8 cellular contexts compared by ENCODE assay signal in genomic region chr19:36572593-36573019, GRCh38. TPM values are rescaled to one million over a fixed set of nuclear protein-coding genes. Genes with fewer than 3 reads are reported as not detected.
DNase-seq lines count a peak whose midpoint lies in the region; TF ChIP-seq lines count a peak whose summit lies in the region.

No MANE protein-coding gene starts in this region.

- peak overlapping the region; percentile 69 for H3K4me2 ChIP-seq in SU-DHL-6 (ENCODE audit: low read depth, low read length, poor library complexity, severe bottlenecking)

- 2 to 3% methylated on average over 11 of the region's 11 CpGs for WGBS in sigmoid colon, 2 donors

- peaks cover 41% of the 10 kb centered on the region for H3K79me2 ChIP-seq in SU-DHL-6 (ENCODE audit: insufficient read depth, low read length)

- H3K27me3 ChIP-seq in SU-DHL-6 (ENCODE audit: low read length): no peaks in the 10 kb centered on the region
- H3K27me3 ChIP-seq in sigmoid colon: no peaks in the 10 kb centered on the region

- H4K20me1 ChIP-seq in SU-DHL-6 (ENCODE audit: low read depth, low read length): no peaks in the 10 kb centered on the region

- DNase-seq in GM12864 (ENCODE audit: low read depth) (no peak), fibroblast of villous mesenchyme (ENCODE audit: low read depth) (no peak), sigmoid colon (no peak), NCI-H69 (lab: John Stamatoyannopoulos, UW) (no peak), OCI-M2 (lab: John Stamatoyannopoulos, UW; ENCODE audit: unreplicated experiment) (no peak), NCI-H524 treated with DMSO at 0.1 percent for 48 hours (lab: John Stamatoyannopoulos, UW) (no peak)
- no peak for DNase-seq in stimulated activated CD4-positive, alpha-beta T cell treated with anti-CD3 and anti-CD28 coated beads, Interleukin-2, amount 100 ng/mL, for 24 hours

- H3K27ac ChIP-seq in SU-DHL-6 (ENCODE audit: low read depth, low read length): 0 out of 2 replicates have a peak overlapping the region, but pooled peaks have one; percentile 8
- H3K27ac ChIP-seq in sigmoid colon: peak overlapping the region; percentile 79 to 89 (median 84)

- TF ChIP-seq POLR2A in sigmoid colon (IDR thresholded peaks at IDR 0.05): no peak

- H3K9ac ChIP-seq in SU-DHL-6 (ENCODE audit: low read length): peak overlapping the region; percentile 70

- no peak for TF ChIP-seq EP300 in sigmoid colon (IDR thresholded peaks at IDR 0.05)

- H3K36me3 ChIP-seq in SU-DHL-6 (ENCODE audit: low read length) (peaks cover 6% of the 10 kb centered on the region; the same call in 1 of the 2 replicates), sigmoid colon (peaks cover 7 to 55% (median 25%) of the 10 kb centered on the region in 4 donors)

- no peaks in the 10 kb centered on the region for H3F3A ChIP-seq in SU-DHL-6 (ENCODE audit: insufficient read depth)

- no peaks in the 10 kb centered on the region for H3K9me2 ChIP-seq in SU-DHL-6 (replicated peaks; ENCODE audit: insufficient read depth, low read length)

- TF ChIP-seq CTCF in GM12864 (IDR thresholded peaks at IDR 0.05; ENCODE audit: low read depth, low read length, missing control alignments) (no peak), SU-DHL-6 (IDR thresholded peaks at IDR 0.05; ENCODE audit: insufficient read depth, low read length, poor library complexity, severe bottlenecking) (no peak), fibroblast of villous mesenchyme (IDR thresholded peaks at IDR 0.05; ENCODE audit: insufficient read depth, low read depth, low read length) (no peak), sigmoid colon (IDR thresholded peaks at IDR 0.05) (no peak)

- peak overlapping the region; percentile 81 for H2AFZ ChIP-seq in SU-DHL-6 (ENCODE audit: low read depth, low read length, severe bottlenecking)

- intact Hi-C loops in sigmoid colon (cut with DNase I): loop anchor here (5.0 to 10.0 kb wide), 3 partner anchors 45 to 92 kb away; partner anchors contain the start of genes ZNF260, ZNF461 and ZNF566

- H3K4me3 ChIP-seq in GM12864 (ENCODE audit: low read depth, low read length): peak overlapping the region; percentile 97
- peak overlapping the region; percentile 59 for H3K4me3 ChIP-seq in SU-DHL-6 (ENCODE audit: insufficient read depth, low read length, poor library complexity, severe bottlenecking)
- peak overlapping the region; percentile 77 for H3K4me3 ChIP-seq in fibroblast of villous mesenchyme (ENCODE audit: low read depth, low read length)
- H3K4me3 ChIP-seq in sigmoid colon: peak overlapping the region; percentile 62 to 93 (median 86)

- H3K4me1 ChIP-seq in sigmoid colon: peaks cover 0 to 24% (median 18%) of the 10 kb centered on the region in 4 donors

- no peaks in the 10 kb centered on the region for H3K9me3 ChIP-seq in SU-DHL-6 (ENCODE audit: insufficient read depth, low read length)
- H3K9me3 ChIP-seq in sigmoid colon: peaks cover 0 to 20% (median 2%) of the 10 kb centered on the region in 4 donors

RNA-seq across cellular contexts. Expression of gene ZNF529, which starts 0.5 kb away (rescaled TPM):
- 7.7 and 14.2 TPM in 2 replicates for total RNA-seq in fibroblast of villous mesenchyme
- 10 to 100 TPM; 14.2 to 25.2 (median 20.2) TPM for total RNA-seq in sigmoid colon
- polyA plus RNA-seq in sigmoid colon: 1 to 10 TPM in 1 of 3 donors, under 1 TPM in 2; 0.60 to 3.5 (median 0.69) TPM

RNA-seq across cellular contexts. Expression of gene ZNF382, which starts 32.5 kb away (rescaled TPM):
- 5.2 and 10.4 TPM in 2 replicates for total RNA-seq in fibroblast of villous mesenchyme
- 10 to 100 TPM; 13.2 to 22.8 (median 19.5) TPM for total RNA-seq in sigmoid colon
- polyA plus RNA-seq in sigmoid colon: 1 to 10 TPM in 1 of 3 donors, under 1 TPM in 1, not detected in 1; 0.60 to 2.1 TPM

RNA-seq across cellular contexts. Expression of gene ZNF260, which starts 44.5 kb away (rescaled TPM):
- total RNA-seq in fibroblast of villous mesenchyme: 11.3 and 21.6 TPM in 2 replicates
- total RNA-seq in sigmoid colon: 10 to 100 TPM in 3 of 4 donors, 1 to 10 TPM in 1; 5.7 to 11.9 (median 11.0) TPM
- 1 to 10 TPM; 1.8 to 3.5 (median 2.8) TPM for polyA plus RNA-seq in sigmoid colon
